In the genomic region with DNA sequence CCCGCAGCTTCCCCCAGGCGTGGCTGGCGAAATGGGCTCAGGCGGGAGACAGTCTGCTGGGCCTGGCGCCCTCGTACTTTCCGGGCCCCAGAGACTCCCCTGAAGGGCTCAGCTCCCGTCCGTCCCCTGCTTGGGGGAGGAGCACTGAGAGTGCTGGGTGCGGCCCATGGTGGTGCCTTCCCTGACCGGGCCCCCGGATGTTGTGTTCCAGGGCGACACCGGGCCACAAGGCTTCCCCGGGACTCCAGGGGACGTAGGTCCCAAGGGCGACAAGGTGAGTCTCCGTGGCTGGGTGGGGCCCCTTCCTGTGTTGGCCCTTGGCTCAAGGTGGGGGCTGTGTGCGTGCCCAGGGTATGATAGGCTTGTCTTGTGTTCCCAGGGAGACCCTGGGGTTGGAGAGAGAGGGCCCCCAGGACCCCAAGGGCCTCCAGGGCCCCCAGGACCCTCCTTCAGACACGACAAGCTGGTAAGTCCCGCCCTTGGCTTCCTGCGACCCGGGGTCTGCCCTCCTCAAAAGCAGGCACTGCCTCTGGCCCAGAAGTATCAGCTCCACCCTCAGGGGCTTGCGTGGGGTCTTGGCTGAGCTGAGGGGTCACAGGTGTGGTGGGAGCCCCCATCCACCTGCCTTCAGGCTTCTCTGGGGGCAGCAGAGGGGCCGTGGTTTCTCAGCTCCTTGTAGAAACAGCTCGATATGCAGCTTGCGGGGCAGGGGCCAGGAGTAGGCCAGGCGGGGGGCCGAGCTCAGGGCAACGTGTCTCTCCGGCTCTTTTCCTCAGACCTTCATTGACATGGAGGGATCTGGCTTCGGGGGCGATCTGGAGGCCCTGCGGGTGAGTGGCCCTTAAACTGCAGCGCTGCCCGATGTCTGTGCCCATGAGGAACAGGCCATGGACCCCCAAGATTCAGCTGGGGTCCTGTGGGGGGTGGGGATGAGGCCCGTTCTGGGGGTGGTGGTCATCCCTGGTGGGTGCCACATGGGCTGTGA, we compare ENCODE assay signal across 1 cellular context.
TF ChIP-seq lines count a peak whose summit lies in the region.

No MANE protein-coding gene starts in this region.

TF ChIP-seq in H1, 55 proteins besides CTCF, POLR2A, EP300 and RAD21:
- TF ChIP-seq SP2 (IDR thresholded peaks at IDR 0.05; ENCODE audit: low read length) (no peak), GTF2F1 (IDR thresholded peaks at IDR 0.05; ENCODE audit: borderline replicate concordance, low read depth, low read length) (no peak), YY1 (IDR thresholded peaks at IDR 0.05; ENCODE audit: low read depth, low read length) (no peak), HDAC2 (IDR thresholded peaks at IDR 0.05; ENCODE audit: borderline replicate concordance in 1 of 2, low read depth in 2 of 2, low read length in 2 of 2) (no peak), KDM1A (IDR thresholded peaks at IDR 0.05; ENCODE audit: borderline replicate concordance, low read length) (no peak), SAP30 (IDR thresholded peaks at IDR 0.05; ENCODE audit: insufficient read depth, insufficient replicate concordance, low read length) (no peak), CTBP2 (IDR thresholded peaks at IDR 0.05; ENCODE audit: borderline replicate concordance, insufficient read depth, insufficient read length, low read length) (no peak), TCF12 (IDR thresholded peaks at IDR 0.05; ENCODE audit: low read depth, low read length) (no peak), SIRT6 (IDR thresholded peaks at IDR 0.05; ENCODE audit: low read length) (no peak), CHD2 (IDR thresholded peaks at IDR 0.05; ENCODE audit: low read length) (no peak), SIX5 (IDR thresholded peaks at IDR 0.05; ENCODE audit: low read depth, low read length) (no peak), TAF1 (IDR thresholded peaks at IDR 0.05; ENCODE audit: low read depth, low read length) (no peak), JUND (IDR thresholded peaks at IDR 0.05; ENCODE audit: low read length) (no peak), RBBP5 (IDR thresholded peaks at IDR 0.05; ENCODE audit: borderline replicate concordance, low read depth, low read length) (no peak), ASH2L (IDR thresholded peaks at IDR 0.05; ENCODE audit: low read length) (no peak), RFX5 (IDR thresholded peaks at IDR 0.05; ENCODE audit: borderline replicate concordance, low read depth, low read length) (no peak)
- TF ChIP-seq, protein P1, sequence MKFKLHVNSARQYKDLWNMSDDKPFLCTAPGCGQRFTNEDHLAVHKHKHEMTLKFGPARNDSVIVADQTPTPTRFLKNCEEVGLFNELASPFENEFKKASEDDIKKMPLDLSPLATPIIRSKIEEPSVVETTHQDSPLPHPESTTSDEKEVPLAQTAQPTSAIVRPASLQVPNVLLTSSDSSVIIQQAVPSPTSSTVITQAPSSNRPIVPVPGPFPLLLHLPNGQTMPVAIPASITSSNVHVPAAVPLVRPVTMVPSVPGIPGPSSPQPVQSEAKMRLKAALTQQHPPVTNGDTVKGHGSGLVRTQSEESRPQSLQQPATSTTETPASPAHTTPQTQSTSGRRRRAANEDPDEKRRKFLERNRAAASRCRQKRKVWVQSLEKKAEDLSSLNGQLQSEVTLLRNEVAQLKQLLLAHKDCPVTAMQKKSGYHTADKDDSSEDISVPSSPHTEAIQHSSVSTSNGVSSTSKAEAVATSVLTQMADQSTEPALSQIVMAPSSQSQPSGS (IDR thresholded peaks at IDR 0.05; ENCODE audit: low read length) = no peak
